8 cellular contexts compared by ENCODE assay signal in genomic region chr11:96014234-96014633, GRCh38.
A peak's percentile ranks its signal among the peaks of the same experiment; 100 is the strongest.
DNase-seq lines count a peak whose midpoint lies in the region; ATAC-seq and TF ChIP-seq lines count a peak whose summit lies in the region.

No MANE protein-coding gene starts in this region.

- ATAC-seq in left lung (peak; percentile 20), HG03095 (IDR thresholded peaks at IDR 0.05; ENCODE audit: unreplicated experiment) (no peak)

- DNase-seq in NCI-H1417 (lab: John Stamatoyannopoulos, UW) (peak in 2 of 3 experiments; percentile 22 to 64), NCI-H1417 treated with DMSO at 0.1 percent for 48 hours (lab: John Stamatoyannopoulos, UW) (no peak), HT-29 (ENCODE audit: low spot score) (peak; percentile 74), left lung (no peak), SJCRH30 (no peak), NCI-H1694 treated with DMSO at 0.1 percent for 48 hours (lab: John Stamatoyannopoulos, UW) (no peak)
- DNase-seq in activated CD8-positive, alpha-beta memory T cell treated with anti-CD3 and anti-CD28 coated beads, Interleukin-2, amount 50 U/mL, for 4 hours: peak; percentile 38

- H3K9me3 ChIP-seq in left lung (no peaks in the 10 kb centered on the region), SJCRH30 (replicated peaks) (no peaks in the 10 kb centered on the region)

- H3K27me3 ChIP-seq in left lung (no peaks in the 10 kb centered on the region), SJCRH30 (no peaks in the 10 kb centered on the region)

- TF ChIP-seq CTCF in left lung (IDR thresholded peaks at IDR 0.05): no peak

- H3K4me1 ChIP-seq in left lung (peaks cover 3 to 10% of the 10 kb centered on the region in 2 donors), SJCRH30 (no peaks in the 10 kb centered on the region)

- no peaks in the 10 kb centered on the region for H3K36me3 ChIP-seq in left lung
- H3K36me3 ChIP-seq in SJCRH30: no peaks in the 10 kb centered on the region

- H3K4me3 ChIP-seq in left lung (no peak overlapping the region), SJCRH30 (no peak overlapping the region)

- H3K27ac ChIP-seq in left lung (no peak overlapping the region), SJCRH30 (no peak overlapping the region)

- intact Hi-C loops in left lung (cut with DNase I): no loop called here

Comparison
In these comparisons a context has a peak if more than half of its experiments do, and no peak if none do; other contexts are left out.
1. DNase-seq: peak in NCI-H1417 (2 of 3), HT-29 (single experiment) and activated CD8-positive, alpha-beta memory T cell treated with anti-CD3 and anti-CD28 coated beads, Interleukin-2, amount 50 U/mL, for 4 hours (single experiment); none in NCI-H1417 treated with DMSO at 0.1 percent for 48 hours (single experiment), left lung (0 of 2), SJCRH30 (0 of 2) and NCI-H1694 treated with DMSO at 0.1 percent for 48 hours (single experiment).